Comparison of ENCODE assay signal across 11 cellular contexts in genomic region chr10:71795248-71795647, GRCh38. TPM values are rescaled to one million over a fixed set of nuclear protein-coding genes. Genes with fewer than 3 reads are reported as not detected.
DNase-seq lines count a peak whose midpoint lies in the region; ATAC-seq and TF ChIP-seq lines count a peak whose summit lies in the region.
"Had no signal": no experiment of that assay in that cellular context is flagged by ENCODE, and none has a peak within 500 bp of the region (broad histone marks: within the 10 kb centered on the region; RNA-seq: fewer than 3 reads in every experiment).

No MANE protein-coding gene starts in this region.

- H2AFZ ChIP-seq in OCI-LY7 (ENCODE audit: low read length) (no peak overlapping the region), neuronal stem cell (ENCODE audit: low read length) (no peak overlapping the region)

- H3K18ac ChIP-seq in neuronal stem cell (ENCODE audit: low read length), result no peak overlapping the region

- BruUV-seq in OCI-LY7 (replicated peaks; lab: Mats Ljungman, UMichigan), result no TSS peak

- H3K27me3 ChIP-seq in endodermal cell (ENCODE audit: control insufficient read depth, insufficient read depth, low read length, poor library complexity, severe bottlenecking) (no peaks in the 10 kb centered on the region), neuronal stem cell (ENCODE audit: control insufficient read depth in 3 of 3, insufficient read depth in 3 of 3, low read depth in 1 of 3, low read length in 3 of 3) (no peaks in the 10 kb centered on the region)

- H3K79me2 ChIP-seq in OCI-LY7 (ENCODE audit: insufficient read depth, low read depth, low read length), result no peaks in the 10 kb centered on the region

- H3K23ac ChIP-seq in neuronal stem cell (ENCODE audit: low read depth, low read length, poor library complexity), result no peak overlapping the region

- ATAC-seq in HG03280 (IDR thresholded peaks at IDR 0.05; ENCODE audit: unreplicated experiment) (no peak), HG03045 (IDR thresholded peaks at IDR 0.05; ENCODE audit: unreplicated experiment) (no peak)
- ATAC-seq: psoas muscle had no signal

- no peak overlapping the region for H4K91ac ChIP-seq in neuronal stem cell (ENCODE audit: low read depth, low read length, poor library complexity)

- H3K9ac ChIP-seq in endodermal cell (ENCODE audit: extremely low read depth, low read length, poor library complexity, severe bottlenecking) (no peak overlapping the region), neuronal stem cell (ENCODE audit: low read depth, low read length, poor library complexity) (no peak overlapping the region)

- no peak overlapping the region for H2BK5ac ChIP-seq in neuronal stem cell (ENCODE audit: low read length)

- peaks cover 27% of the 10 kb centered on the region for H3K27me3 Mint-ChIP-seq in activated naive CD4-positive, alpha-beta T cell treated with anti-CD3 and anti-CD28 coated beads, Interleukin-2, amount 10 ng/mL, durations not matched to agents 7 days and 5 days
- peaks cover 5% of the 10 kb centered on the region for H3K27me3 Mint-ChIP-seq in endodermal cell (ENCODE audit: insufficient read depth)
- H3K27me3 Mint-ChIP-seq: activated naive CD8-positive, alpha-beta T cell had no signal

- H3K9me3 ChIP-seq in OCI-LY7 (ENCODE audit: low read length), result no peaks in the 10 kb centered on the region
- no peaks in the 10 kb centered on the region for H3K9me3 ChIP-seq in endodermal cell (ENCODE audit: control insufficient read depth, low read length)
- no peaks in the 10 kb centered on the region for H3K9me3 ChIP-seq in neuronal stem cell (replicated peaks in 1 of 2; ENCODE audit: control insufficient read depth in 2 of 2, insufficient read depth in 1 of 2, low read depth in 1 of 2, low read length in 2 of 2)
- H3K9me3 ChIP-seq: psoas muscle had no signal

- peak; percentile 58 for DNase-seq in activated naive CD4-positive, alpha-beta T cell treated with anti-CD3 and anti-CD28 coated beads, Interleukin-2, amount 10 ng/mL, durations not matched to agents 7 days and 5 days
- no peak for DNase-seq in activated naive CD4-positive, alpha-beta T cell treated with Interleukin-2 at 50 U/mL for 16 hours
- DNase-seq in OCI-LY7 (ENCODE audit: low spot score) (peak; percentile 31), endodermal cell (peak; percentile 86), neuronal stem cell (ENCODE audit: low spot score) (peak; percentile 49)
- DNase-seq in stimulated activated CD4-positive, alpha-beta T cell treated with anti-CD3 and anti-CD28 coated beads, Interleukin-4, amount 100 ng/mL, for 24 hours, result no peak

- H2BK15ac ChIP-seq in neuronal stem cell (ENCODE audit: low read length), result no peak overlapping the region

- intact Hi-C loops in OCI-LY7 (cut with micrococcal nuclease; ENCODE audit: unreplicated experiment), result no loop called here

- H3K4me3 ChIP-seq in OCI-LY7 (ENCODE audit: low read depth, low read length, poor library complexity, severe bottlenecking) (no peak overlapping the region), endodermal cell (ENCODE audit: low read length) (no peak overlapping the region), neuronal stem cell (ENCODE audit: low read length in 2 of 2) (no peak overlapping the region)
- H3K4me3 ChIP-seq: psoas muscle had no signal

- no peak overlapping the region for H3K4me2 ChIP-seq in OCI-LY7 (ENCODE audit: low read length)
- no peak overlapping the region for H3K4me2 ChIP-seq in neuronal stem cell (ENCODE audit: insufficient read depth, low read length, poor library complexity, severe bottlenecking)

- CTCF ChIA-PET in activated naive CD4-positive, alpha-beta T cell treated with anti-CD3 and anti-CD28 coated beads, Interleukin-2, amount 10 ng/mL, durations not matched to agents 7 days and 5 days (lab: Charles Lee), result interaction anchor here (1.4 kb wide), 1 partner anchor 16 kb away, joined by 6 read pairs; no protein-coding TSS in a partner anchor
- CTCF ChIA-PET in OCI-LY7 (lab: Charles Lee; ENCODE audit: unreplicated experiment), result interaction anchor here (0.6 kb wide), 1 partner anchor 232 kb away, joined by 12 read pairs; no protein-coding TSS in a partner anchor

- H3K9me2 ChIP-seq in OCI-LY7 (ENCODE audit: insufficient read depth, low read length), result no peaks in the 10 kb centered on the region

- no peak overlapping the region for H3K4me3 Mint-ChIP-seq in activated naive CD4-positive, alpha-beta T cell treated with anti-CD3 and anti-CD28 coated beads, Interleukin-2, amount 10 ng/mL, durations not matched to agents 7 days and 5 days
- H3K4me3 Mint-ChIP-seq in endodermal cell, result no peak overlapping the region
- H3K4me3 Mint-ChIP-seq: activated naive CD8-positive, alpha-beta T cell had no signal

- H4K20me1 ChIP-seq in OCI-LY7 (ENCODE audit: insufficient read depth, low read length), result no peaks in the 10 kb centered on the region

- H3K4me1 Mint-ChIP-seq in activated naive CD4-positive, alpha-beta T cell treated with anti-CD3 and anti-CD28 coated beads, Interleukin-2, amount 10 ng/mL, durations not matched to agents 7 days and 5 days, result peaks cover 20% of the 10 kb centered on the region
- H3K4me1 Mint-ChIP-seq in endodermal cell, result no peaks in the 10 kb centered on the region

- H4K8ac ChIP-seq in neuronal stem cell (ENCODE audit: low read depth, low read length), result no peak overlapping the region

- no peak overlapping the region for H2BK12ac ChIP-seq in neuronal stem cell (ENCODE audit: low read length)

- H3K27ac Mint-ChIP-seq in activated naive CD4-positive, alpha-beta T cell treated with anti-CD3 and anti-CD28 coated beads, Interleukin-2, amount 10 ng/mL, durations not matched to agents 7 days and 5 days, result no peak overlapping the region
- no peak overlapping the region for H3K27ac Mint-ChIP-seq in endodermal cell
- H3K27ac Mint-ChIP-seq: activated naive CD8-positive, alpha-beta T cell had no signal

- H3K4me1 ChIP-seq in OCI-LY7 (ENCODE audit: insufficient read depth, low read length, poor library complexity, severe bottlenecking) (peaks cover 20% of the 10 kb centered on the region), endodermal cell (ENCODE audit: control insufficient read depth, insufficient read depth, low read length) (no peaks in the 10 kb centered on the region), neuronal stem cell (ENCODE audit: control insufficient read depth in 2 of 2, insufficient read depth in 1 of 2, low read depth in 1 of 2, low read length in 2 of 2) (no peaks in the 10 kb centered on the region)
- H3K4me1 ChIP-seq: psoas muscle had no signal

- no peak overlapping the region for H3K4ac ChIP-seq in neuronal stem cell (ENCODE audit: low read length)

- H3K36me3 Mint-ChIP-seq in activated naive CD4-positive, alpha-beta T cell treated with anti-CD3 and anti-CD28 coated beads, Interleukin-2, amount 10 ng/mL, durations not matched to agents 7 days and 5 days, result no peaks in the 10 kb centered on the region
- no peaks in the 10 kb centered on the region for H3K36me3 Mint-ChIP-seq in endodermal cell (ENCODE audit: low read depth)

- no peaks in the 10 kb centered on the region for H3K9me3 Mint-ChIP-seq in activated naive CD4-positive, alpha-beta T cell treated with anti-CD3 and anti-CD28 coated beads, Interleukin-2, amount 10 ng/mL, durations not matched to agents 7 days and 5 days
- H3K9me3 Mint-ChIP-seq in endodermal cell, result no peaks in the 10 kb centered on the region

- H3K36me3 ChIP-seq in OCI-LY7 (ENCODE audit: insufficient read depth, low read length) (no peaks in the 10 kb centered on the region), endodermal cell (ENCODE audit: control insufficient read depth, insufficient read depth, low read length) (no peaks in the 10 kb centered on the region), neuronal stem cell (replicated peaks in 1 of 2; ENCODE audit: control insufficient read depth in 2 of 2, insufficient read depth in 2 of 2, low read length in 2 of 2) (no peaks in the 10 kb centered on the region)

- no peak overlapping the region for H2AK5ac ChIP-seq in neuronal stem cell (ENCODE audit: low read depth, low read length)

- no peaks in the 10 kb centered on the region for H3K79me1 ChIP-seq in neuronal stem cell (ENCODE audit: low read depth, low read length)

- 12 to 16% methylated on average over 2 of the region's 2 CpGs for WGBS in endodermal cell (ENCODE audit: insufficient coverage in 1 of 2, insufficient read length in 1 of 2), 2 experiments
- no CpG with 5 or more reads among the region's 2 CpGs for WGBS in neuronal stem cell (ENCODE audit: extremely low coverage in 2 of 2, insufficient read length in 2 of 2, insufficient replicate concordance in 1 of 2), 2 donors

- TF ChIP-seq CTCF in OCI-LY7 (conservative IDR thresholded peaks at IDR 0.05; ENCODE audit: low read length), result no peak
- no peak for TF ChIP-seq CTCF in endodermal cell (conservative IDR thresholded peaks at IDR 0.05)

- H3K27ac ChIP-seq in OCI-LY7 (ENCODE audit: low read depth, low read length, poor library complexity, severe bottlenecking) (no peak overlapping the region), endodermal cell (ENCODE audit: low read depth, low read length) (no peak overlapping the region), neuronal stem cell (replicated peaks; ENCODE audit: low read length) (no peak overlapping the region)
- H3K27ac ChIP-seq: epithelial cell of prostate, psoas muscle had no signal

- no peak overlapping the region for H2BK120ac ChIP-seq in neuronal stem cell (ENCODE audit: low read depth, low read length)

- POLR2A ChIA-PET in OCI-LY7 (lab: Charles Lee), result no interaction called here

- H3K14ac ChIP-seq in neuronal stem cell (ENCODE audit: low read length), result no peak overlapping the region

RNA-seq across cellular contexts. Expression of gene VSIR, which starts 21.9 kb away (rescaled TPM):
- 2.1 and 2.2 TPM in 2 replicates for total RNA-seq in OCI-LY7 (2014; rRNA removed; shearing (Covaris generic))
- 4.9 and 9.0 TPM in 2 replicates for total RNA-seq in OCI-LY7 (2022)
- under 1 TPM; 0.07 to 0.68 TPM for total RNA-seq in endodermal cell
- 0.61 TPM for polyA plus RNA-seq in endodermal cell (2013, experiment 1 of 2)
- 0.12 TPM for polyA plus RNA-seq in endodermal cell (2013, experiment 2 of 2)
- polyA plus RNA-seq in neuronal stem cell (2013, experiment 1 of 2), result 0.29 TPM
- polyA plus RNA-seq in neuronal stem cell (2013, experiment 2 of 2), result 0.48 TPM

RNA-seq across cellular contexts. Expression of gene PSAP, which starts 55.8 kb away (rescaled TPM):
- 156 and 163 TPM in 2 replicates for total RNA-seq in OCI-LY7 (2014; rRNA removed; shearing (Covaris generic))
- 186 and 200 TPM in 2 replicates for total RNA-seq in OCI-LY7 (2022)
- 100 to 1,000 TPM; 456 to 549 TPM for total RNA-seq in endodermal cell
- polyA plus RNA-seq in endodermal cell (2013, experiment 1 of 2), result 500 TPM
- 448 TPM for polyA plus RNA-seq in endodermal cell (2013, experiment 2 of 2)
- 264 TPM for polyA plus RNA-seq in neuronal stem cell (2013, experiment 1 of 2)
- 263 TPM for polyA plus RNA-seq in neuronal stem cell (2013, experiment 2 of 2)

Comparison
In these comparisons a context has a peak if more than half of its experiments do, and no peak if none do; other contexts are left out.
1. DNase-seq: peak in activated naive CD4-positive, alpha-beta T cell treated with anti-CD3 and anti-CD28 coated beads, Interleukin-2, amount 10 ng/mL, durations not matched to agents 7 days and 5 days (single experiment), OCI-LY7 (single experiment), endodermal cell (single experiment) and neuronal stem cell (single experiment); none in activated naive CD4-positive, alpha-beta T cell treated with Interleukin-2 at 50 U/mL for 16 hours (single experiment) and stimulated activated CD4-positive, alpha-beta T cell treated with anti-CD3 and anti-CD28 coated beads, Interleukin-4, amount 100 ng/mL, for 24 hours (single experiment).